Comparison of ENCODE assay signal across 17 cellular contexts in the genomic region with DNA sequence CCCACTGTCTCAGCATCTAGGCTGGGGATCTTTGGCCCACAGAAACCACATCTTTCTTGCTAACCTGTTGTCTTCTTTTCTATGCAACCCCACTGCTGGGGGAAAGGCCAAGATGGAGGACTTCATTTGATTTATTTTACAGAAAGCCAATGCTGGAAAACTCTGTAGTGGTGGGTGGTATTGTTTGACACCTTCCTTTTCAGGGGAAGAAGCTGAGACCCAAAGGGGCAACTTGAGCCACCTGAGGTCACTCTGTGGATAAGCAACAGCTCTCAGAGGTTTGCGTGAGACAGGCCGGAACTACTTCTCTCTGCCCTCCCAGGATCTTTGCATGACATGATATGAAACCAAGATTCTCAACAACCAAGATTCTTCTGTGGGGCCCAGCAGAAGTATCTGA.
DNase-seq lines count a peak whose midpoint lies in the region; ATAC-seq lines count a peak whose summit lies in the region.
"Had no signal": no experiment of that assay in that cellular context is flagged by ENCODE, and none has a peak within 500 bp of the region (broad histone marks: within the 10 kb centered on the region; RNA-seq: fewer than 3 reads in every experiment).

No MANE protein-coding gene starts in this region.

- no peak overlapping the region for H3K9ac ChIP-seq in mesendoderm (ENCODE audit: low read length)

- H3K56ac ChIP-seq in mesendoderm (ENCODE audit: low read length): no peak overlapping the region

- no peak overlapping the region for H3K4me3 Mint-ChIP-seq in activated T-cell treated with anti-CD3 and anti-CD28 coated beads, Interleukin-2, amount 50 U/mL, for 24 hours
- peak overlapping the region in 3 of 10 donors; percentile 11 to 47 (median 30) for H3K4me3 Mint-ChIP-seq in naive thymus-derived CD8-positive, alpha-beta T cell
- H3K4me3 Mint-ChIP-seq: stimulated activated memory B cell treated with anti-CD40 and anti-IgM and Interleukin-4, amounts not matched to agents 10 μg/mL and 1 μg/mL and 100 μg/mL, for 72 hours had no signal

- no peaks in the 10 kb centered on the region for H3K4me1 ChIP-seq in mesendoderm (ENCODE audit: control insufficient read depth, low read depth, low read length)
- H3K4me1 ChIP-seq: upper lobe of left lung had no signal

- WGBS in mesendoderm (ENCODE audit: extremely low coverage, insufficient coverage, low lambda C conversion rate): no CpG with 5 or more reads among the region's 2 CpGs

- no peaks in the 10 kb centered on the region for H3K36me3 Mint-ChIP-seq in activated T-cell treated with anti-CD3 and anti-CD28 coated beads, Interleukin-2, amount 50 U/mL, for 24 hours (ENCODE audit: low read depth)
- H3K36me3 Mint-ChIP-seq in naive thymus-derived CD8-positive, alpha-beta T cell: no peaks in the 10 kb centered on the region
- H3K36me3 Mint-ChIP-seq: stimulated activated memory B cell treated with anti-CD40 and anti-IgM and Interleukin-4, amounts not matched to agents 10 μg/mL and 1 μg/mL and 100 μg/mL, for 72 hours had no signal

- no peak for DNase-seq in activated T-cell treated with anti-CD3 and anti-CD28 coated beads, Interleukin-2, amount 50 U/mL, for 24 hours
- DNase-seq in activated T-cell treated with anti-CD3 and anti-CD28 coated beads, Interleukin-2, amount 50 U/mL, for 1 hour: no peak
- DNase-seq in activated T-cell treated with anti-CD3 and anti-CD28 coated beads, Interleukin-2, amount 50 U/mL, for 48 hours: peak; percentile 46 to 51
- no peak for DNase-seq in naive thymus-derived CD8-positive, alpha-beta T cell
- DNase-seq in DMS153 (lab: John Stamatoyannopoulos, UW) (no peak), cerebellar cortex (ENCODE audit: low spot score) (no peak), mesendoderm (no peak)
- DNase-seq: H7; midbrain; MM.1S; NCI-H1694 treated with DMSO at 0.1 percent for 48 hours; NCI-H446; NK-92 treated with Interleukin-12 subunit alpha and Interleukin-12 subunit beta, amount 100 ng/mL, for 24 hours; upper lobe of left lung had no signal

- H4K5ac ChIP-seq in mesendoderm (ENCODE audit: low read length): no peak overlapping the region

- H3K4me1 Mint-ChIP-seq in activated T-cell treated with anti-CD3 and anti-CD28 coated beads, Interleukin-2, amount 50 U/mL, for 24 hours (ENCODE audit: low read depth): peaks cover 30% of the 10 kb centered on the region
- peaks cover 9 to 36% (median 21%) of the 10 kb centered on the region in 4 donors for H3K4me1 Mint-ChIP-seq in naive thymus-derived CD8-positive, alpha-beta T cell
- H3K4me1 Mint-ChIP-seq: stimulated activated memory B cell treated with anti-CD40 and anti-IgM and Interleukin-4, amounts not matched to agents 10 μg/mL and 1 μg/mL and 100 μg/mL, for 72 hours had no signal

- no peaks in the 10 kb centered on the region for H3K36me3 ChIP-seq in mesendoderm (ENCODE audit: control insufficient read depth, insufficient read depth, low read length)
- H3K36me3 ChIP-seq: upper lobe of left lung had no signal

- POLR2A ChIA-PET in naive thymus-derived CD8-positive, alpha-beta T cell (lab: Charles Lee): interaction anchor here (0.7 kb wide), 2 partner anchors 10 to 740 kb away, joined by 3 to 6 read pairs; no protein-coding TSS in a partner anchor

- H3K27me3 Mint-ChIP-seq in activated T-cell treated with anti-CD3 and anti-CD28 coated beads, Interleukin-2, amount 50 U/mL, for 24 hours: no peaks in the 10 kb centered on the region
- no peaks in the 10 kb centered on the region for H3K27me3 Mint-ChIP-seq in naive thymus-derived CD8-positive, alpha-beta T cell
- H3K27me3 Mint-ChIP-seq: stimulated activated memory B cell treated with anti-CD40 and anti-IgM and Interleukin-4, amounts not matched to agents 10 μg/mL and 1 μg/mL and 100 μg/mL, for 72 hours had no signal

- H3K4me3 ChIP-seq in mesendoderm (ENCODE audit: low read length): no peak overlapping the region
- H3K4me3 ChIP-seq: smooth muscle cell, upper lobe of left lung had no signal

- H3K9me3 Mint-ChIP-seq in activated T-cell treated with anti-CD3 and anti-CD28 coated beads, Interleukin-2, amount 50 U/mL, for 24 hours: no peaks in the 10 kb centered on the region
- peaks cover 0 to 4% (median 0%) of the 10 kb centered on the region in 9 donors for H3K9me3 Mint-ChIP-seq in naive thymus-derived CD8-positive, alpha-beta T cell

- no peak overlapping the region for H2BK120ac ChIP-seq in mesendoderm (ENCODE audit: low read depth, low read length)

- H3K18ac ChIP-seq in mesendoderm (ENCODE audit: low read length): no peak overlapping the region

- H3K27ac ChIP-seq in mesendoderm (ENCODE audit: low read depth, low read length): no peak overlapping the region
- H3K27ac ChIP-seq: upper lobe of left lung had no signal

- H3K79me2 ChIP-seq in mesendoderm (ENCODE audit: control insufficient read depth, insufficient read depth, low read length): no peaks in the 10 kb centered on the region

- H2BK5ac ChIP-seq in mesendoderm (ENCODE audit: low read length): no peak overlapping the region

- peak; percentile 70 for ATAC-seq in GM18867 (IDR thresholded peaks at IDR 0.05; ENCODE audit: unreplicated experiment)
- peak; percentile 75 to 88 for ATAC-seq in naive thymus-derived CD8-positive, alpha-beta T cell
- ATAC-seq: stimulated activated memory B cell treated with anti-CD40 and anti-IgM and Interleukin-4, amounts not matched to agents 10 μg/mL and 1 μg/mL and 100 μg/mL, for 72 hours had no signal

- H3K4me2 ChIP-seq in mesendoderm (ENCODE audit: low read length): no peak overlapping the region
- H3K4me2 ChIP-seq: smooth muscle cell had no signal

- no peak overlapping the region for H4K8ac ChIP-seq in mesendoderm (ENCODE audit: low read depth, low read length)

- no peak overlapping the region for H3K4ac ChIP-seq in mesendoderm (ENCODE audit: low read depth, low read length)

- H3K27ac Mint-ChIP-seq in activated T-cell treated with anti-CD3 and anti-CD28 coated beads, Interleukin-2, amount 50 U/mL, for 24 hours: peak overlapping the region; percentile 81
- peak overlapping the region; percentile 61 to 92 (median 83) for H3K27ac Mint-ChIP-seq in naive thymus-derived CD8-positive, alpha-beta T cell
- H3K27ac Mint-ChIP-seq: stimulated activated memory B cell treated with anti-CD40 and anti-IgM and Interleukin-4, amounts not matched to agents 10 μg/mL and 1 μg/mL and 100 μg/mL, for 72 hours had no signal

- no peak overlapping the region for H2AK5ac ChIP-seq in mesendoderm (ENCODE audit: low read length)

- H2BK15ac ChIP-seq in mesendoderm (replicated peaks; ENCODE audit: low read depth): no peak overlapping the region

- no peaks in the 10 kb centered on the region for H3K27me3 ChIP-seq in mesendoderm (ENCODE audit: insufficient read depth, low read length, poor library complexity)
- H3K27me3 ChIP-seq: upper lobe of left lung had no signal

- no peaks in the 10 kb centered on the region for H3K79me1 ChIP-seq in mesendoderm (ENCODE audit: low read length)

- H3K23ac ChIP-seq in mesendoderm (ENCODE audit: low read length): no peak overlapping the region

Comparison
In these comparisons a context has a peak if more than half of its experiments do, and no peak if none do; other contexts are left out.
1. DNase-seq: peak in activated T-cell treated with anti-CD3 and anti-CD28 coated beads, Interleukin-2, amount 50 U/mL, for 48 hours (2 of 2); none in activated T-cell treated with anti-CD3 and anti-CD28 coated beads, Interleukin-2, amount 50 U/mL, for 24 hours (single experiment), activated T-cell treated with anti-CD3 and anti-CD28 coated beads, Interleukin-2, amount 50 U/mL, for 1 hour (single experiment), naive thymus-derived CD8-positive, alpha-beta T cell (0 of 10), DMS153 (single experiment), cerebellar cortex (single experiment) and mesendoderm (single experiment).